ENCODE assay signal across 7 cellular contexts in genomic region chr2:53313644-53314043, GRCh38.
DNase-seq lines count a peak whose midpoint lies in the region; ATAC-seq, FAIRE-seq and TF ChIP-seq lines count a peak whose summit lies in the region.
"Not testable (repeated sequence)": the region's sequence is repeated elsewhere in the genome, so short reads cannot be mapped to it uniquely, and the experiment has no call there.

No MANE protein-coding gene starts in this region.

- POLR2A ChIA-PET in HEK293 (lab: Yijun Ruan, JAX) = not testable (repeated sequence)

- H4K20me1 ChIP-seq in keratinocyte (ENCODE audit: control insufficient read depth, extremely low read depth, insufficient read depth, low read length) = not testable (repeated sequence)

- H2AFZ ChIP-seq in keratinocyte (ENCODE audit: control insufficient read depth, low read length) = not testable (repeated sequence)

- not testable (repeated sequence) for H3K4me3 ChIP-seq in HEK293 (ENCODE audit: low read depth, low read length); body of pancreas; epithelial cell of esophagus (ENCODE audit: low read length); keratinocyte (ENCODE audit: control insufficient read depth in 2 of 3, extremely low read depth in 1 of 3, insufficient read depth in 2 of 3, low read depth in 1 of 3, low read length in 3 of 3)

- intact Hi-C loops in body of pancreas (cut with DNase I) = not testable (repeated sequence)

- DNase-seq in A172 (ENCODE audit: low spot score) (peak; percentile 34), NCI-H226 (peak; percentile 11), RCC 7860 (ENCODE audit: low spot score) (peak; percentile 32), epithelial cell of esophagus (ENCODE audit: low read depth) (peak; percentile 94), keratinocyte (ENCODE audit: low read depth, low spot score) (peak; percentile 41)
- not testable (repeated sequence) for DNase-seq in body of pancreas

- CTCF ChIA-PET in HEK293 (lab: Yijun Ruan, JAX) = not testable (repeated sequence)

- TF ChIP-seq POLR2A in body of pancreas (IDR thresholded peaks at IDR 0.05) = not testable (repeated sequence)

- not testable (repeated sequence) for H3K9me1 ChIP-seq in keratinocyte (ENCODE audit: control insufficient read depth, extremely low read depth, insufficient read depth, low read length)

- TF ChIP-seq CTCF in HEK293 (tag by site-specific recombination; IDR thresholded peaks at IDR 0.05); body of pancreas (IDR thresholded peaks at IDR 0.05); epithelial cell of esophagus (IDR thresholded peaks at IDR 0.05; ENCODE audit: insufficient read depth, low read depth, low read length, missing control alignments); keratinocyte (optimal IDR thresholded peaks at IDR 0.05 in 1 of 3, IDR thresholded peaks at IDR 0.05 in 1 of 3, conservative IDR thresholded peaks at IDR 0.05 in 1 of 3; ENCODE audit: extremely low read depth in 1 of 3, insufficient read depth in 2 of 3, low read length in 3 of 3): not testable (repeated sequence)

- ATAC-seq in body of pancreas = not testable (repeated sequence)

- 62 to 63% methylated on average over 4 of the region's 4 CpGs for WGBS in body of pancreas, 2 donors

- not testable (repeated sequence) for H3K9ac ChIP-seq in keratinocyte (ENCODE audit: control insufficient read depth, extremely low read depth, insufficient read depth, low read length)

- H3K9me3 ChIP-seq in HEK293 (ENCODE audit: control insufficient read depth, insufficient read depth, low read depth, low read length); body of pancreas; keratinocyte (ENCODE audit: control insufficient read depth, low read depth, low read length): not testable (repeated sequence)

- dilution Hi-C loops in keratinocyte (cut with MboI; ENCODE audit: extremely low pct_ligation_motif_present, low sequenced_read_pairs) = not testable (repeated sequence)

- not testable (repeated sequence) for H3K4me2 ChIP-seq in keratinocyte (ENCODE audit: control insufficient read depth, extremely low read depth, insufficient read depth, low read depth, low read length)

- not testable (repeated sequence) for H3K79me2 ChIP-seq in keratinocyte (ENCODE audit: control insufficient read depth, insufficient read depth, low read length)

- H3K36me3 ChIP-seq in HEK293 (ENCODE audit: control insufficient read depth in 2 of 2, insufficient read depth in 1 of 2, low read length in 2 of 2); body of pancreas (replicated peaks in 1 of 2; ENCODE audit: insufficient read depth in 1 of 2, low read depth in 2 of 2); keratinocyte (ENCODE audit: control insufficient read depth in 2 of 2, extremely low read depth in 1 of 2, insufficient read depth in 2 of 2, low read length in 2 of 2): not testable (repeated sequence)

- not testable (repeated sequence) for H3K27ac ChIP-seq in HEK293 (ENCODE audit: extremely low read depth, low read depth, low read length)
- H3K27ac ChIP-seq in body of pancreas (peak overlapping the region in 3 of 4 donors; percentile 58 to 82 (median 69)), keratinocyte (ENCODE audit: control insufficient read depth, insufficient read depth, low read length) (peak overlapping the region; percentile 58)

- not testable (repeated sequence) for FAIRE-seq in RCC 7860 (lab: Jason Lieb, UNC); keratinocyte (lab: Jason Lieb, UNC)

- H3K27me3 ChIP-seq in body of pancreas; keratinocyte (ENCODE audit: control insufficient read depth, extremely low read depth, insufficient read depth, low read length): not testable (repeated sequence)

- H3K4me1 ChIP-seq in HEK293 (ENCODE audit: control insufficient read depth, insufficient read depth, low read length) = not testable (repeated sequence)
- H3K4me1 ChIP-seq in body of pancreas (peaks cover 59% of the 10 kb centered on the region), keratinocyte (ENCODE audit: control insufficient read depth, extremely low read depth, insufficient read depth, low read length) (peaks cover 15% of the 10 kb centered on the region)

TF ChIP-seq in HEK293, 187 proteins besides CTCF, POLR2A, EP300 and RAD21:
- 0 out of 2 replicates have a peak, but pooled peaks have one; percentile 14 for TF ChIP-seq PRDM1 (tag by site-specific recombination; IDR thresholded peaks at IDR 0.05)
- 0 out of 2 replicates have a peak, but pooled peaks have one; percentile 40 for TF ChIP-seq ZNF366 (tag by site-specific recombination; conservative IDR thresholded peaks at IDR 0.05)
